ENCODE assay signal across 8 cellular contexts in genomic region chr1:244048566-244049141, GRCh38. TPM values are rescaled to one million over a fixed set of nuclear protein-coding genes. Genes with fewer than 3 reads are reported as not detected.
DNase-seq lines count a peak whose midpoint lies in the region; ATAC-seq, FAIRE-seq and TF ChIP-seq lines count a peak whose summit lies in the region.

No MANE protein-coding gene starts in this region.

- H3K27ac Mint-ChIP-seq in GM23338 (no peak overlapping the region), astrocyte (ENCODE audit: unreplicated experiment) (no peak overlapping the region), mesothelial cell of epicardium (no peak overlapping the region)

- DNase-seq in AG09309 (ENCODE audit: low read depth) = no peak
- DNase-seq in GM23338 (ENCODE audit: low spot score) = peak; percentile 60
- no peak for DNase-seq in astrocyte (ENCODE audit: low read depth)
- no peak for DNase-seq in mesothelial cell of epicardium (ENCODE audit: low spot score in 2 of 2, unreplicated experiment in 2 of 2)
- DNase-seq in NCI-H2171 treated with DMSO at 0.1 percent for 48 hours (lab: John Stamatoyannopoulos, UW) = no peak
- DNase-seq in hepatic stellate cell (ENCODE audit: low spot score) = no peak

- H3F3A ChIP-seq in GM23338 (replicated peaks; ENCODE audit: low read depth) = peaks cover 4% of the 10 kb centered on the region; the same call in 1 of the 2 replicates

- H3K79me2 ChIP-seq in GM23338 (replicated peaks; ENCODE audit: insufficient read depth) (peaks cover 43% of the 10 kb centered on the region), astrocyte (ENCODE audit: insufficient read depth, low read length) (peaks cover 43% of the 10 kb centered on the region)

- H3K36me3 ChIP-seq in GM23338 (ENCODE audit: insufficient read depth) (no peaks in the 10 kb centered on the region), astrocyte (ENCODE audit: insufficient read depth, low read length) (no peaks in the 10 kb centered on the region)

- peaks cover 13% of the 10 kb centered on the region for H3K27me3 Mint-ChIP-seq in GM23338 (ENCODE audit: insufficient read depth, low read depth, poor library complexity)
- H3K27me3 Mint-ChIP-seq in astrocyte (ENCODE audit: low read depth, unreplicated experiment) = peaks cover 2% of the 10 kb centered on the region
- H3K27me3 Mint-ChIP-seq in mesothelial cell of epicardium (ENCODE audit: low read depth) = no peaks in the 10 kb centered on the region

- no peaks in the 10 kb centered on the region for H3K9me3 ChIP-seq in astrocyte (ENCODE audit: insufficient read depth, low read depth, low read length)

- peak overlapping the region; percentile 93; the same call in 1 of the 3 replicates for H3K4me3 Mint-ChIP-seq in GM23338
- H3K4me3 Mint-ChIP-seq in astrocyte (ENCODE audit: unreplicated experiment) = no peak overlapping the region
- peak overlapping the region; percentile 36 for H3K4me3 Mint-ChIP-seq in mesothelial cell of epicardium

- peaks cover 18% of the 10 kb centered on the region; the same call in 1 of the 2 replicates for H4K20me1 ChIP-seq in GM23338 (replicated peaks; ENCODE audit: insufficient read depth)
- H4K20me1 ChIP-seq in astrocyte (ENCODE audit: insufficient read depth, low read length) = peaks cover 43% of the 10 kb centered on the region

- H3K9ac ChIP-seq in astrocyte (ENCODE audit: low read length) = peak overlapping the region; percentile 88

- H3K27ac ChIP-seq in GM23338 (ENCODE audit: low read depth) = no peak overlapping the region
- no peak overlapping the region for H3K27ac ChIP-seq in astrocyte (ENCODE audit: low read depth, low read length)

- H3K9me3 Mint-ChIP-seq in GM23338 = no peaks in the 10 kb centered on the region
- H3K9me3 Mint-ChIP-seq in astrocyte (ENCODE audit: unreplicated experiment) = no peaks in the 10 kb centered on the region
- H3K9me3 Mint-ChIP-seq in mesothelial cell of epicardium = no peaks in the 10 kb centered on the region

- ATAC-seq in GM23338 (peak; percentile 18), HG03025 (IDR thresholded peaks at IDR 0.05; ENCODE audit: low FRiP score, unreplicated experiment) (no peak), GM21390 (IDR thresholded peaks at IDR 0.05; ENCODE audit: unreplicated experiment) (no peak)

- peak overlapping the region; percentile 83 for H3K4me3 ChIP-seq in AG09309 (ENCODE audit: control insufficient read depth, low read depth, low read length)
- H3K4me3 ChIP-seq in GM23338 = no peak overlapping the region
- H3K4me3 ChIP-seq in astrocyte (ENCODE audit: insufficient read depth, low read depth, low read length) = no peak overlapping the region

- peaks cover 43% of the 10 kb centered on the region for H3K4me1 ChIP-seq in GM23338 (ENCODE audit: insufficient read depth)
- H3K4me1 ChIP-seq in astrocyte (ENCODE audit: insufficient read depth, low read length) = peaks cover 27% of the 10 kb centered on the region

- peaks cover 2% of the 10 kb centered on the region; the same call in 1 of the 3 replicates for H3K36me3 Mint-ChIP-seq in GM23338 (ENCODE audit: low read depth)
- no peaks in the 10 kb centered on the region for H3K36me3 Mint-ChIP-seq in astrocyte (ENCODE audit: low read depth, unreplicated experiment)
- H3K36me3 Mint-ChIP-seq in mesothelial cell of epicardium = no peaks in the 10 kb centered on the region

- H3K27me3 ChIP-seq in GM23338 (ENCODE audit: insufficient read depth) (peaks cover 13% of the 10 kb centered on the region), astrocyte (ENCODE audit: insufficient read depth, low read length) (no peaks in the 10 kb centered on the region)

- TF ChIP-seq CTCF in AG09309 (IDR thresholded peaks at IDR 0.05; ENCODE audit: control insufficient read depth, insufficient read depth, low read depth, low read length, missing control alignments) (no peak), GM23338 (conservative IDR thresholded peaks at IDR 0.05; ENCODE audit: low read depth in 2 of 2) (no peak), astrocyte (IDR thresholded peaks at IDR 0.05; ENCODE audit: insufficient read depth, low read depth, low read length) (no peak), mesothelial cell of epicardium (IDR thresholded peaks at IDR 0.05; ENCODE audit: unreplicated experiment) (no peak)

- peaks cover 13% of the 10 kb centered on the region for H3K4me1 Mint-ChIP-seq in GM23338
- peaks cover 14% of the 10 kb centered on the region for H3K4me1 Mint-ChIP-seq in astrocyte (ENCODE audit: low read depth, unreplicated experiment)
- H3K4me1 Mint-ChIP-seq in mesothelial cell of epicardium = peaks cover 28% of the 10 kb centered on the region

- no peak overlapping the region for H3K4me2 ChIP-seq in GM23338
- no peak overlapping the region for H3K4me2 ChIP-seq in astrocyte (ENCODE audit: low read length)

- H2AFZ ChIP-seq in GM23338 (no peak overlapping the region), astrocyte (ENCODE audit: low read depth, low read length) (no peak overlapping the region)

- FAIRE-seq in astrocyte (lab: Jason Lieb, UNC) = no peak

- no peaks in the 10 kb centered on the region for H3K9me2 ChIP-seq in GM23338 (ENCODE audit: insufficient read depth)

TF ChIP-seq in GM23338, 12 proteins besides CTCF, POLR2A, EP300 and RAD21:
- no peak for TF ChIP-seq CREB1 (CRISPR knock-in tag; IDR thresholded peaks at IDR 0.05; ENCODE audit: low read depth)

RNA-seq across cellular contexts. Expression of gene ZBTB18, which starts 2.4 kb away (rescaled TPM):
- 12.2 and 16.5 TPM in 2 replicates for total RNA-seq in GM23338 (2014; rRNA removed; shearing (Covaris generic))
- polyA plus RNA-seq in GM23338 (2016; fragmentation: Nextera tagmentation; extraction: Ambion mirVana) = 5.5 and 6.7 TPM in 2 replicates
- total RNA-seq in astrocyte = 15.5 and 19.2 TPM in 2 replicates
- total RNA-seq in mesothelial cell of epicardium = 41.6 to 43.8 TPM (median 42.5 TPM) in 3 replicates
